ENCODE assay signal across 1 cellular context in genomic region chr9:76394896-76395244, GRCh38.
TF ChIP-seq lines count a peak whose summit lies in the region.

No MANE protein-coding gene starts in this region.

TF ChIP-seq in K562, 482 proteins besides CTCF, POLR2A, EP300 and RAD21 (continued from another document):
- TF ChIP-seq, protein P1, sequence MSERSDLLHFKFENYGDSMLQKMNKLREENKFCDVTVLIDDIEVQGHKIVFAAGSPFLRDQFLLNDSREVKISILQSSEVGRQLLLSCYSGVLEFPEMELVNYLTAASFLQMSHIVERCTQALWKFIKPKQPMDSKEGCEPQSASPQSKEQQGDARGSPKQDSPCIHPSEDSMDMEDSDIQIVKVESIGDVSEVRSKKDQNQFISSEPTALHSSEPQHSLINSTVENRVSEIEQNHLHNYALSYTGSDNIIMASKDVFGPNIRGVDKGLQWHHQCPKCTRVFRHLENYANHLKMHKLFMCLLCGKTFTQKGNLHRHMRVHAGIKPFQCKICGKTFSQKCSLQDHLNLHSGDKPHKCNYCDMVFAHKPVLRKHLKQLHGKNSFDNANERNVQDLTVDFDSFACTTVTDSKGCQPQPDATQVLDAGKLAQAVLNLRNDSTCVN (CRISPR knock-in tag; IDR thresholded peaks at IDR 0.05) = no peak
- TF ChIP-seq FOXA3 (CRISPR knock-in tag; conservative IDR thresholded peaks at IDR 0.05 in 1 of 2, IDR thresholded peaks at IDR 0.05 in 1 of 2) (0 out of 4 replicates have a peak, but pooled peaks of 1 of the 2 experiments have one; percentile 7), FOXK1 (CRISPR knock-in tag; IDR thresholded peaks at IDR 0.05; ENCODE audit: borderline replicate concordance) (no peak), PTTG1 (tag; IDR thresholded peaks at IDR 0.05; ENCODE audit: low read depth) (no peak), FOXK2 (conservative IDR thresholded peaks at IDR 0.05 in 1 of 2, IDR thresholded peaks at IDR 0.05 in 1 of 2; ENCODE audit: low read depth in 2 of 2) (peak; percentile 42 to 62; a peak in 3 of 4 replicates), CEBPB (tag; IDR thresholded peaks at IDR 0.05) (peak; percentile 67), PKNOX1 (IDR thresholded peaks at IDR 0.05) (peak; percentile 45), L3MBTL2 (IDR thresholded peaks at IDR 0.05) (peak; percentile 48; the same call in 1 of the 2 replicates), ATF1 (CRISPR knock-in tag; IDR thresholded peaks at IDR 0.05) (no peak), ATF1 (tag; IDR thresholded peaks at IDR 0.05) (peak; percentile 67), ZFX (CRISPR knock-in tag; IDR thresholded peaks at IDR 0.05) (peak; percentile 50), BHLHE40 (IDR thresholded peaks at IDR 0.05; ENCODE audit: low read length) (peak; percentile 38; the same call in 1 of the 2 replicates), ZFP36 (IDR thresholded peaks at IDR 0.05; ENCODE audit: low read depth, low read length, partially characterized antibody) (peak; percentile 18), RBM25 (IDR thresholded peaks at IDR 0.05; ENCODE audit: low read depth, low read length, severe bottlenecking) (no peak), GABPB2 (CRISPR knock-in tag; conservative IDR thresholded peaks at IDR 0.05) (no peak)
- TF ChIP-seq, protein P2, sequence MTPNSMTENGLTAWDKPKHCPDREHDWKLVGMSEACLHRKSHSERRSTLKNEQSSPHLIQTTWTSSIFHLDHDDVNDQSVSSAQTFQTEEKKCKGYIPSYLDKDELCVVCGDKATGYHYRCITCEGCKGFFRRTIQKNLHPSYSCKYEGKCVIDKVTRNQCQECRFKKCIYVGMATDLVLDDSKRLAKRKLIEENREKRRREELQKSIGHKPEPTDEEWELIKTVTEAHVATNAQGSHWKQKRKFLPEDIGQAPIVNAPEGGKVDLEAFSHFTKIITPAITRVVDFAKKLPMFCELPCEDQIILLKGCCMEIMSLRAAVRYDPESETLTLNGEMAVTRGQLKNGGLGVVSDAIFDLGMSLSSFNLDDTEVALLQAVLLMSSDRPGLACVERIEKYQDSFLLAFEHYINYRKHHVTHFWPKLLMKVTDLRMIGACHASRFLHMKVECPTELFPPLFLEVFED (CRISPR knock-in tag; conservative IDR thresholded peaks at IDR 0.05) = no peak
- TF ChIP-seq, protein P3, sequence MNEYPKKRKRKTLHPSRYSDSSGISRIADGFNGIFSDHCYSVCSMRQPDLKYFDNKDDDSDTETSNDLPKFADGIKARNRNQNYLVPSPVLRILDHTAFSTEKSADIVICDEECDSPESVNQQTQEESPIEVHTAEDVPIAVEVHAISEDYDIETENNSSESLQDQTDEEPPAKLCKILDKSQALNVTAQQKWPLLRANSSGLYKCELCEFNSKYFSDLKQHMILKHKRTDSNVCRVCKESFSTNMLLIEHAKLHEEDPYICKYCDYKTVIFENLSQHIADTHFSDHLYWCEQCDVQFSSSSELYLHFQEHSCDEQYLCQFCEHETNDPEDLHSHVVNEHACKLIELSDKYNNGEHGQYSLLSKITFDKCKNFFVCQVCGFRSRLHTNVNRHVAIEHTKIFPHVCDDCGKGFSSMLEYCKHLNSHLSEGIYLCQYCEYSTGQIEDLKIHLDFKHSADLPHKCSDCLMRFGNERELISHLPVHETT (CRISPR knock-in tag; conservative IDR thresholded peaks at IDR 0.05 in 1 of 2, IDR thresholded peaks at IDR 0.05 in 1 of 2) = no peak
- TF ChIP-seq, protein P4, sequence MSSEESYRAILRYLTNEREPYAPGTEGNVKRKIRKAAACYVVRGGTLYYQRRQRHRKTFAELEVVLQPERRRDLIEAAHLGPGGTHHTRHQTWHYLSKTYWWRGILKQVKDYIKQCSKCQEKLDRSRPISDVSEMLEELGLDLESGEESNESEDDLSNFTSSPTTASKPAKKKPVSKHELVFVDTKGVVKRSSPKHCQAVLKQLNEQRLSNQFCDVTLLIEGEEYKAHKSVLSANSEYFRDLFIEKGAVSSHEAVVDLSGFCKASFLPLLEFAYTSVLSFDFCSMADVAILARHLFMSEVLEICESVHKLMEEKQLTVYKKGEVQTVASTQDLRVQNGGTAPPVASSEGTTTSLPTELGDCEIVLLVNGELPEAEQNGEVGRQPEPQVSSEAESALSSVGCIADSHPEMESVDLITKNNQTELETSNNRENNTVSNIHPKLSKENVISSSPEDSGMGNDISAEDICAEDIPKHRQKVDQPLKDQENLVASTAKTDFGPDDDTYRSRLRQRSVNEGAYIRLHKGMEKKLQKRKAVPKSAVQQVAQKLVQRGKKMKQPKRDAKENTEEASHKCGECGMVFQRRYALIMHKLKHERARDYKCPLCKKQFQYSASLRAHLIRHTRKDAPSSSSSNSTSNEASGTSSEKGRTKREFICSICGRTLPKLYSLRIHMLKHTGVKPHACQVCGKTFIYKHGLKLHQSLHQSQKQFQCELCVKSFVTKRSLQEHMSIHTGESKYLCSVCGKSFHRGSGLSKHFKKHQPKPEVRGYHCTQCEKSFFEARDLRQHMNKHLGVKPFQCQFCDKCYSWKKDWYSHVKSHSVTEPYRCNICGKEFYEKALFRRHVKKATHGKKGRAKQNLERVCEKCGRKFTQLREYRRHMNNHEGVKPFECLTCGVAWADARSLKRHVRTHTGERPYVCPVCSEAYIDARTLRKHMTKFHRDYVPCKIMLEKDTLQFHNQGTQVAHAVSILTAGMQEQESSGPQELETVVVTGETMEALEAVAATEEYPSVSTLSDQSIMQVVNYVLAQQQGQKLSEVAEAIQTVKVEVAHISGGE (CRISPR knock-in tag; IDR thresholded peaks at IDR 0.05) = peak in 1 of 3 experiments; percentile 58; a peak in 1 of 6 replicates
